In genomic region chr19:47723573-47723923, GRCh38 we compare ENCODE assay signal across 8 cellular contexts. TPM values are rescaled to one million over a fixed set of nuclear protein-coding genes. Genes with fewer than 3 reads are reported as not detected.
DNase-seq lines count a peak whose midpoint lies in the region; ATAC-seq and TF ChIP-seq lines count a peak whose summit lies in the region.

No MANE protein-coding gene starts in this region.

- H3K4me3 Mint-ChIP-seq in WTC11, result no peak overlapping the region

- DNase-seq in ACHN (peak; percentile 78), KBM-7 (peak; percentile 87), WTC11 (ENCODE audit: low spot score) (no peak), iris pigment epithelial cell (ENCODE audit: low read depth) (peak; percentile 93), upper lobe of right lung (peak; percentile 82), GM10248 (ENCODE audit: extremely low spot score) (no peak)

- H3K27me3 Mint-ChIP-seq in WTC11 (ENCODE audit: low read depth), result no peaks in the 10 kb centered on the region; the same call in 1 of the 2 replicates

- peaks cover 7% of the 10 kb centered on the region; the same call in 1 of the 2 replicates for H3K4me1 Mint-ChIP-seq in WTC11

- peak overlapping the region; percentile 31 for H3K4me3 ChIP-seq in upper lobe of right lung

- H3K36me3 Mint-ChIP-seq in WTC11, result no peaks in the 10 kb centered on the region

- CTCF ChIA-PET in WTC11 (lab: Charles Lee), result interaction anchor here (0.6 to 3.8 kb wide), 7 partner anchors 10 to 287 kb away, joined by 3 to 42 read pairs (median 3); partner anchors contain the start of gene EHD2
- CTCF ChIA-PET in GM10248 (lab: Yijun Ruan, JAX), result interaction anchor here (1.1 to 3.9 kb wide), 4 partner anchors 10 to 24 kb away, joined by 3 to 36 read pairs (median 6); partner anchors contain the start of gene EHD2

- H3K27ac Mint-ChIP-seq in WTC11, result no peak overlapping the region

- no peak for TF ChIP-seq CTCF in WTC11 (IDR thresholded peaks at IDR 0.05)
- no peak for TF ChIP-seq CTCF in upper lobe of right lung (IDR thresholded peaks at IDR 0.05)
- no peak for TF ChIP-seq CTCF in GM10248 (IDR thresholded peaks at IDR 0.05; ENCODE audit: control extremely low read depth, extremely low read depth, low read depth, missing control alignments)

- peaks cover 22% of the 10 kb centered on the region for H3K36me3 ChIP-seq in upper lobe of right lung

- in situ Hi-C loops in ACHN (cut with HindIII; ENCODE audit: low pct_ligation_motif_present, low pct_unique_long_range_greater_than_20kb, low sequenced_read_pairs) (no loop called here), KBM-7 (cut with MboI; ENCODE audit: low pct_unique_long_range_greater_than_20kb, low sequenced_read_pairs) (no loop called here)

- peak overlapping the region; percentile 63 for H3K27ac ChIP-seq in upper lobe of right lung

- H3K9me3 Mint-ChIP-seq in WTC11, result no peaks in the 10 kb centered on the region

- POLR2A ChIA-PET in WTC11 (lab: Charles Lee) (interaction anchor here (0.7 kb wide), 2 partner anchors 10 to 276 kb away, joined by 3 to 4 read pairs; partner anchors contain the start of gene EHD2), GM10248 (lab: Yijun Ruan, JAX) (interaction anchor here (0.6 kb wide), 2 partner anchors 590 to 1423 kb away, joined by 3 read pairs; no protein-coding TSS in a partner anchor)

- no peak for ATAC-seq in WTC11
- peak; percentile 48 for ATAC-seq in upper lobe of right lung
- no peak for ATAC-seq in GM21737 (IDR thresholded peaks at IDR 0.05; ENCODE audit: unreplicated experiment)
- no peak for ATAC-seq in HG02885 (IDR thresholded peaks at IDR 0.05; ENCODE audit: poor library complexity, unreplicated experiment)

- H3K4me1 ChIP-seq in upper lobe of right lung, result peaks cover 61% of the 10 kb centered on the region

- H3K9me3 ChIP-seq in upper lobe of right lung, result no peaks in the 10 kb centered on the region

- intact Hi-C loops in upper lobe of right lung (cut with DNase I), result no loop called here

- no peaks in the 10 kb centered on the region for H3K27me3 ChIP-seq in upper lobe of right lung

TF ChIP-seq in WTC11, 78 proteins besides CTCF, POLR2A, EP300 and RAD21:
- TF ChIP-seq PREB (CRISPR knock-in tag; IDR thresholded peaks at IDR 0.05; ENCODE audit: borderline replicate concordance), result no peak
- peak; percentile 75 for TF ChIP-seq GABPB1 (CRISPR knock-in tag; IDR thresholded peaks at IDR 0.05)
- no peak for TF ChIP-seq NR1H2 (CRISPR knock-in tag; IDR thresholded peaks at IDR 0.05)

RNA-seq across cellular contexts. Expression of gene EHD2, which starts 10.3 kb away (rescaled TPM):
- total RNA-seq in WTC11 (2021) (11.8 to 15.5 TPM (median 15.4 TPM) in 3 replicates), upper lobe of right lung (210 TPM)

RNA-seq across cellular contexts. Expression of gene NOP53, which starts 21.8 kb away (rescaled TPM):
- total RNA-seq in WTC11 (2021), result 289 to 315 TPM (median 310 TPM) in 3 replicates
- total RNA-seq in upper lobe of right lung, result 260 TPM

RNA-seq across cellular contexts. Expression of gene SELENOW, which starts 55.0 kb away (rescaled TPM):
- total RNA-seq in WTC11 (2021) (391 to 430 TPM (median 422 TPM) in 3 replicates), upper lobe of right lung (262 TPM)

Comparison
In these comparisons a context has a peak if more than half of its experiments do, and no peak if none do; other contexts are left out.
1. DNase-seq: peak in ACHN (single experiment), KBM-7 (single experiment), iris pigment epithelial cell (single experiment) and upper lobe of right lung (single experiment); none in WTC11 (single experiment) and GM10248 (single experiment).
2. RNA of gene EHD2, which starts 10.3 kb away (total RNA-seq): 210 TPM in upper lobe of right lung (single experiment); 11.8 to 15.5 TPM in WTC11; every median in the first group is over 10 times any median in the second.